11 cellular contexts compared by ENCODE assay signal in the genomic region with DNA sequence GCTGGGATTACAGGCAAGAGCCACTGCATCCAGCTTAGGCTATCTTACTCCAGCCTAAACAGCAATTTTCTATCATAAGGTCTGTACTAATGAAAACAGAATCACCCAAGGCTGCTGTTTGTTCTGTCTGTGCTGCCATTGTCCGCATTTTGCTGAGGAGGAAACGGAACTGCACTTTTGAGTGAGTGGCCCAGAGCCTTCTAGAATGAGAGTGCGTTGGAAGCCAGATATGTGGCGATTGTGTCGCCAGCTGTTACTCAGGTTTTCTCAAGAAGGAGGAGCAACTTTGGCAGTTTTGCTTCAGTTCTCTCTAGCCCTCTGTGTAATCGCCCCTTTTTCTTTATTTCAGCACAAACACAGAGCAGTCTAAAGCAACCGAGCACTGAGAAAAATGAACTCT.
"Had no signal": no experiment of that assay in that cellular context is flagged by ENCODE, and none has a peak within 500 bp of the region (broad histone marks: within the 10 kb centered on the region; RNA-seq: fewer than 3 reads in every experiment).

No MANE protein-coding gene starts in this region.

- H3K9me3 Mint-ChIP-seq: activated naive CD4-positive, alpha-beta T cell treated with anti-CD3 and anti-CD28 coated beads for 36 hours; memory B cell had no signal

- H3K9me3 ChIP-seq: colonic mucosa, gastrocnemius medialis, left ventricle myocardium inferior, psoas muscle, right lobe of liver had no signal

- H3K27ac ChIP-seq: psoas muscle, right lobe of liver had no signal

- H3K4me1 ChIP-seq: gastrocnemius medialis, psoas muscle had no signal

- H3K27me3 Mint-ChIP-seq: memory B cell had no signal

- H3K36me3 ChIP-seq: colonic mucosa, gastrocnemius medialis, right lobe of liver had no signal

- DNase-seq: colonic mucosa; gastrocnemius medialis; kidney; left ventricle myocardium inferior; psoas muscle; right lobe of liver; stimulated activated CD4-positive, alpha-beta T cell treated with anti-CD3 and anti-CD28 coated beads, Interleukin-2, amount 100 ng/mL, for 24 hours; substantia nigra; trophoblast cell had no signal

- ATAC-seq: gastrocnemius medialis, psoas muscle had no signal

- H3K4me3 ChIP-seq: right lobe of liver had no signal

- H3K27me3 ChIP-seq: colonic mucosa, gastrocnemius medialis, right lobe of liver had no signal

- H3K27ac Mint-ChIP-seq: memory B cell had no signal
